ENCODE assay signal across 1 cellular context in genomic region chr14:33184587-33184986, GRCh38.
TF ChIP-seq lines count a peak whose summit lies in the region.

No MANE protein-coding gene starts in this region.

TF ChIP-seq in SK-N-SH treated with all-trans-retinoic acid at 6 μM for 48 hours, 23 proteins besides CTCF, POLR2A, EP300 and RAD21 (continued from another document):
- TF ChIP-seq PATZ1 (CRISPR knock-in tag; IDR thresholded peaks at IDR 0.05; ENCODE audit: borderline replicate concordance) (no peak), CSRNP3 (CRISPR knock-in tag; IDR thresholded peaks at IDR 0.05) (no peak), ZNF70 (CRISPR knock-in tag; IDR thresholded peaks at IDR 0.05) (no peak)
